1 cellular context compared by ENCODE assay signal in genomic region chr22:41596776-41597634, GRCh38.
TF ChIP-seq lines count a peak whose summit lies in the region.

No MANE protein-coding gene starts in this region.

TF ChIP-seq in HepG2, 621 proteins besides CTCF, POLR2A, EP300 and RAD21 (continued from another document and continues in another):
- no peak for TF ChIP-seq SNAPC4 (CRISPR knock-in tag; IDR thresholded peaks at IDR 0.05)
- TF ChIP-seq MAF1 (CRISPR knock-in tag; IDR thresholded peaks at IDR 0.05; ENCODE audit: borderline replicate concordance), result no peak
- no peak for TF ChIP-seq HDAC1 (CRISPR knock-in tag; IDR thresholded peaks at IDR 0.05)
- no peak for TF ChIP-seq ZNF891 (CRISPR knock-in tag; IDR thresholded peaks at IDR 0.05)
- no peak for TF ChIP-seq JUN (CRISPR knock-in tag; IDR thresholded peaks at IDR 0.05)
- TF ChIP-seq ZBTB43 (CRISPR knock-in tag; conservative IDR thresholded peaks at IDR 0.05), result no peak
- no peak for TF ChIP-seq KIAA2018 (CRISPR knock-in tag; IDR thresholded peaks at IDR 0.05; ENCODE audit: borderline replicate concordance)
- no peak for TF ChIP-seq SMYD3 (CRISPR knock-in tag; IDR thresholded peaks at IDR 0.05)
- no peak for TF ChIP-seq HNF4G (IDR thresholded peaks at IDR 0.05; ENCODE audit: borderline replicate concordance, low read depth, low read length)
- no peak for TF ChIP-seq HNF4G (CRISPR knock-in tag; IDR thresholded peaks at IDR 0.05; ENCODE audit: borderline replicate concordance, low read depth)
- no peak for TF ChIP-seq PTBP1 (IDR thresholded peaks at IDR 0.05; ENCODE audit: low read depth, low read length, poor library complexity, severe bottlenecking)
- TF ChIP-seq ZNF607 (CRISPR knock-in tag; IDR thresholded peaks at IDR 0.05; ENCODE audit: borderline replicate concordance), result no peak
- no peak for TF ChIP-seq SETDB1 (CRISPR knock-in tag; IDR thresholded peaks at IDR 0.05; ENCODE audit: borderline replicate concordance)
- no peak for TF ChIP-seq ZNF276 (CRISPR knock-in tag; IDR thresholded peaks at IDR 0.05; ENCODE audit: low read depth)
- no peak for TF ChIP-seq RFX5 (IDR thresholded peaks at IDR 0.05; ENCODE audit: low read depth, low read length)
- no peak for TF ChIP-seq ZNF205 (CRISPR knock-in tag; IDR thresholded peaks at IDR 0.05)
- no peak for TF ChIP-seq ZHX2 (IDR thresholded peaks at IDR 0.05; ENCODE audit: low read depth)
- TF ChIP-seq ZHX2 (CRISPR knock-in tag; IDR thresholded peaks at IDR 0.05; ENCODE audit: borderline replicate concordance), result no peak
- TF ChIP-seq HOMEZ (CRISPR knock-in tag; IDR thresholded peaks at IDR 0.05; ENCODE audit: low read depth), result no peak
- TF ChIP-seq DRAP1 (CRISPR knock-in tag; IDR thresholded peaks at IDR 0.05), result no peak
- no peak for TF ChIP-seq ZNF382 (CRISPR knock-in tag; IDR thresholded peaks at IDR 0.05; ENCODE audit: borderline replicate concordance)
- no peak for TF ChIP-seq ZNF33B (CRISPR knock-in tag; IDR thresholded peaks at IDR 0.05)
- no peak for TF ChIP-seq RORA (CRISPR knock-in tag; IDR thresholded peaks at IDR 0.05)
- no peak for TF ChIP-seq SRSF1 (optimal IDR thresholded peaks at IDR 0.05; ENCODE audit: low read depth, low read length)
- no peak for TF ChIP-seq ZBTB10 (CRISPR knock-in tag; IDR thresholded peaks at IDR 0.05; ENCODE audit: borderline replicate concordance)
